10 cellular contexts compared by ENCODE assay signal in genomic region chr6:33886673-33887144, GRCh38.
DNase-seq lines count a peak whose midpoint lies in the region; ATAC-seq and TF ChIP-seq lines count a peak whose summit lies in the region.
"Had no signal": no experiment of that assay in that cellular context is flagged by ENCODE, and none has a peak within 500 bp of the region (broad histone marks: within the 10 kb centered on the region; RNA-seq: fewer than 3 reads in every experiment).

No MANE protein-coding gene starts in this region.

- TF ChIP-seq POLR2A in Peyer's patch (IDR thresholded peaks at IDR 0.05) = no peak
- no peak for TF ChIP-seq POLR2A in suprapubic skin (IDR thresholded peaks at IDR 0.05)

- H3K27ac Mint-ChIP-seq in nephron = peak overlapping the region; percentile 18 to 73 (median 44)

- H3K4me1 ChIP-seq in Peyer's patch = peaks cover 0 to 23% (median 5%) of the 10 kb centered on the region in 4 donors
- H3K4me1 ChIP-seq in suprapubic skin = peaks cover 34% of the 10 kb centered on the region
- H3K4me1 ChIP-seq in aorta (ENCODE audit: control insufficient read depth in 1 of 2, insufficient read depth in 2 of 2, low read length in 2 of 2) = no peaks in the 10 kb centered on the region

- H3K9me3 Mint-ChIP-seq in nephron = no peaks in the 10 kb centered on the region

- intact Hi-C loops in aorta (cut with DNase I) = no loop called here

- TF ChIP-seq CTCF in Peyer's patch (IDR thresholded peaks at IDR 0.05) = no peak
- TF ChIP-seq CTCF in epithelial cell of esophagus (IDR thresholded peaks at IDR 0.05; ENCODE audit: insufficient read depth, low read depth, low read length, missing control alignments) = no peak
- no peak for TF ChIP-seq CTCF in nephron (IDR thresholded peaks at IDR 0.05; ENCODE audit: unreplicated experiment in 3 of 3)
- TF ChIP-seq CTCF in suprapubic skin (IDR thresholded peaks at IDR 0.05) = no peak

- H3K27me3 Mint-ChIP-seq in nephron (ENCODE audit: low read depth) = peaks cover 13% of the 10 kb centered on the region

- H3K27ac ChIP-seq in Peyer's patch (peak overlapping the region in 3 of 4 donors; percentile 21 to 86 (median 70)), suprapubic skin (no peak overlapping the region), aorta (ENCODE audit: low read depth in 1 of 2, low read length in 2 of 2) (no peak overlapping the region)

- no peak overlapping the region for H3K4me3 Mint-ChIP-seq in nephron

- no peaks in the 10 kb centered on the region for H3K36me3 Mint-ChIP-seq in nephron (ENCODE audit: low read depth)

- no peak for TF ChIP-seq EP300 in suprapubic skin (IDR thresholded peaks at IDR 0.05)

- H3K27me3 ChIP-seq in Peyer's patch (no peaks in the 10 kb centered on the region), suprapubic skin (peaks cover 5% of the 10 kb centered on the region), aorta (ENCODE audit: control insufficient read depth in 1 of 2, insufficient read depth in 2 of 2, low read length in 1 of 2) (no peaks in the 10 kb centered on the region)

- 23% methylated on average over 9 of the region's 11 CpGs for WGBS in suprapubic skin
- WGBS in aorta, 2 donors = 47 to 48% methylated on average over 11 of the region's 11 CpGs

- peak; percentile 61 for DNase-seq in ELR (ENCODE audit: low read depth)
- peak in 2 of 3 donors; percentile 49 to 62 for DNase-seq in Peyer's patch
- DNase-seq in epithelial cell of esophagus (ENCODE audit: low read depth) = peak; percentile 31
- DNase-seq in suprapubic skin (ENCODE audit: low spot score in 2 of 2) = no peak
- no peak for DNase-seq in NAMALWA (ENCODE audit: low spot score)
- no peak for DNase-seq in aorta
- no peak for DNase-seq in medulla oblongata (ENCODE audit: extremely low spot score)
- DNase-seq: NCI-H2227 treated with DMSO at 0.1 percent for 48 hours had no signal

- H3K36me3 ChIP-seq in Peyer's patch = no peaks in the 10 kb centered on the region
- no peaks in the 10 kb centered on the region for H3K36me3 ChIP-seq in suprapubic skin
- no peaks in the 10 kb centered on the region for H3K36me3 ChIP-seq in aorta (ENCODE audit: control insufficient read depth in 1 of 2, insufficient read depth in 2 of 2, low read length in 1 of 2)

- H3K9me3 ChIP-seq in Peyer's patch = no peaks in the 10 kb centered on the region
- no peaks in the 10 kb centered on the region for H3K9me3 ChIP-seq in suprapubic skin
- no peaks in the 10 kb centered on the region for H3K9me3 ChIP-seq in aorta (ENCODE audit: control insufficient read depth, low read length)

- no peak for ATAC-seq in aorta (ENCODE audit: low FRiP score)

- H3K4me3 ChIP-seq in Peyer's patch (no peak overlapping the region), epithelial cell of esophagus (ENCODE audit: low read length) (no peak overlapping the region), suprapubic skin (no peak overlapping the region), aorta (ENCODE audit: low read length in 2 of 2) (no peak overlapping the region)
- H3K4me3 ChIP-seq: skin epidermis had no signal

- H3K4me1 Mint-ChIP-seq in nephron = peaks cover 30% of the 10 kb centered on the region

Comparison
In these comparisons a context has a peak if more than half of its experiments do, and no peak if none do; other contexts are left out.
1. DNase-seq: peak in ELR (single experiment), Peyer's patch (2 of 3) and epithelial cell of esophagus (single experiment); none in suprapubic skin (0 of 2), NAMALWA (single experiment), aorta (0 of 2) and medulla oblongata (single experiment).
2. H3K27ac ChIP-seq: peak in Peyer's patch (3 of 4); none in suprapubic skin (single experiment) and aorta (0 of 2).